10 cellular contexts compared by ENCODE assay signal in genomic region chr3:5298453-5298852, GRCh38.
DNase-seq lines count a peak whose midpoint lies in the region; ATAC-seq and TF ChIP-seq lines count a peak whose summit lies in the region.
"Had no signal": no experiment of that assay in that cellular context is flagged by ENCODE, and none has a peak within 500 bp of the region (broad histone marks: within the 10 kb centered on the region; RNA-seq: fewer than 3 reads in every experiment).

No MANE protein-coding gene starts in this region.

- POLR2A ChIA-PET in activated CD4-positive, alpha-beta memory T cell treated with anti-CD3 and anti-CD28 coated beads for 36 hours (lab: Charles Lee): no interaction called here

- H3K9me3 Mint-ChIP-seq in activated CD4-positive, alpha-beta memory T cell treated with anti-CD3 and anti-CD28 coated beads for 36 hours: no peaks in the 10 kb centered on the region

- DNase-seq in epithelial cell of esophagus (ENCODE audit: low read depth) (peak; percentile 9), sciatic nerve (ENCODE audit: low spot score) (no peak), erythroblast (lab: John Stamatoyannopoulos, UW) (no peak), pons (ENCODE audit: low spot score) (no peak)
- DNase-seq in activated CD4-positive, alpha-beta memory T cell treated with anti-CD3 and anti-CD28 coated beads for 36 hours: no peak
- DNase-seq: brain microvascular endothelial cell, NCI-H1436 had no signal

- H3K4me3 ChIP-seq in epithelial cell of esophagus (ENCODE audit: low read length): no peak overlapping the region

- H3K27me3 Mint-ChIP-seq in activated CD4-positive, alpha-beta memory T cell treated with anti-CD3 and anti-CD28 coated beads for 36 hours: peaks cover 2% of the 10 kb centered on the region

- no peak for TF ChIP-seq POLR2A in erythroblast (IDR thresholded peaks at IDR 0.05; ENCODE audit: low read length)

- intact Hi-C loops in sciatic nerve (cut with DNase I): no loop called here
- intact Hi-C loops in activated CD4-positive, alpha-beta memory T cell treated with anti-CD3 and anti-CD28 coated beads for 36 hours (cut with micrococcal nuclease): loop anchor here (1.0 kb wide), 2 partner anchors 14 to 32 kb away; no protein-coding TSS in a partner anchor

- ATAC-seq in GM19025 (IDR thresholded peaks at IDR 0.05; ENCODE audit: low read depth, unreplicated experiment): peak; percentile 95
- peak; percentile 99 for ATAC-seq in HG02588 (IDR thresholded peaks at IDR 0.05; ENCODE audit: unreplicated experiment)
- ATAC-seq in HG03565 (IDR thresholded peaks at IDR 0.05; ENCODE audit: unreplicated experiment): peak; percentile 100
- ATAC-seq in sciatic nerve: no peak

- peaks cover 5% of the 10 kb centered on the region for H3K4me1 Mint-ChIP-seq in activated CD4-positive, alpha-beta memory T cell treated with anti-CD3 and anti-CD28 coated beads for 36 hours (ENCODE audit: low read depth)

- TF ChIP-seq CTCF in epithelial cell of esophagus (IDR thresholded peaks at IDR 0.05; ENCODE audit: insufficient read depth, low read depth, low read length, missing control alignments): no peak

- no peak overlapping the region for H3K4me3 Mint-ChIP-seq in activated CD4-positive, alpha-beta memory T cell treated with anti-CD3 and anti-CD28 coated beads for 36 hours

- CTCF ChIA-PET in activated CD4-positive, alpha-beta memory T cell treated with anti-CD3 and anti-CD28 coated beads for 36 hours (lab: Charles Lee): no interaction called here

- no peaks in the 10 kb centered on the region for H3K36me3 Mint-ChIP-seq in activated CD4-positive, alpha-beta memory T cell treated with anti-CD3 and anti-CD28 coated beads for 36 hours

- no peak overlapping the region for H3K27ac Mint-ChIP-seq in activated CD4-positive, alpha-beta memory T cell treated with anti-CD3 and anti-CD28 coated beads for 36 hours
